In genomic region chr3:65560901-65561300, GRCh38 we compare ENCODE assay signal across 24 cellular contexts.
"Had no signal": no experiment of that assay in that cellular context is flagged by ENCODE, and none has a peak within 500 bp of the region (broad histone marks: within the 10 kb centered on the region; RNA-seq: fewer than 3 reads in every experiment).

No MANE protein-coding gene starts in this region.

- H3K27ac ChIP-seq: ascending aorta, body of pancreas, Peyer's patch, RWPE1 had no signal

- H3K27ac Mint-ChIP-seq: activated CD4-positive, alpha-beta T cell treated with anti-CD3 and anti-CD28 coated beads, Interleukin-2, amount 10 ng/mL, durations not matched to agents 24 days and 14 days; activated CD8-positive, alpha-beta memory T cell treated with anti-CD3 and anti-CD28 coated beads, Interleukin-2, amount 10 ng/mL, durations not matched to agents 7 days and 5 days; activated naive CD4-positive, alpha-beta T cell treated with anti-CD3 and anti-CD28 coated beads, Interleukin-2, amount 50 U/mL, for 72 hours; activated naive CD8-positive, alpha-beta T cell treated with anti-CD3 and anti-CD28 coated beads, Interleukin-2, amount 50 U/mL, for 24 hours; activated T-cell treated with anti-CD3 and anti-CD28 coated beads, Interleukin-2, amount 50 U/mL, for 24 hours; activated T-helper 1 cell treated with anti-CD3 and anti-CD28 coated beads, Interleukin-12 subunit alpha, Interleukin-12 subunit beta, Interleukin-2, Interleukin-4 antibody, amounts not matched to agents 30 ng/mL and 10 ng/mL and 1 ng/mL, durations not matched to agents 14 hours and 24 hours and 36 hours; T-helper 1 cell treated with Interleukin-12 subunit alpha and Interleukin-12 subunit beta and Interleukin-4 antibody, amounts not matched to agents 30 μg/mL and 1 μg/mL, for 36 hours had no signal

- H3K27me3 Mint-ChIP-seq: activated CD4-positive, alpha-beta T cell treated with anti-CD3 and anti-CD28 coated beads, Interleukin-2, amount 10 ng/mL, durations not matched to agents 24 days and 14 days; activated CD8-positive, alpha-beta memory T cell treated with anti-CD3 and anti-CD28 coated beads, Interleukin-2, amount 10 ng/mL, durations not matched to agents 7 days and 5 days; activated naive CD8-positive, alpha-beta T cell treated with anti-CD3 and anti-CD28 coated beads, Interleukin-2, amount 50 U/mL, for 24 hours; activated T-cell treated with anti-CD3 and anti-CD28 coated beads, Interleukin-2, amount 50 U/mL, for 24 hours had no signal

- H3K9me3 Mint-ChIP-seq: activated naive CD4-positive, alpha-beta T cell treated with anti-CD3 and anti-CD28 coated beads, Interleukin-2, amount 50 U/mL, for 72 hours; activated T-helper 1 cell treated with anti-CD3 and anti-CD28 coated beads, Interleukin-12 subunit alpha, Interleukin-12 subunit beta, Interleukin-2, Interleukin-4 antibody, amounts not matched to agents 30 ng/mL and 10 ng/mL and 1 ng/mL, durations not matched to agents 14 hours and 24 hours and 36 hours; T-helper 1 cell treated with Interleukin-12 subunit alpha and Interleukin-12 subunit beta and Interleukin-4 antibody, amounts not matched to agents 30 μg/mL and 1 μg/mL, for 36 hours had no signal

- H3K4me3 ChIP-seq: ascending aorta, body of pancreas, Peyer's patch had no signal

- H3K4me3 Mint-ChIP-seq: activated CD4-positive, alpha-beta T cell treated with anti-CD3 and anti-CD28 coated beads, Interleukin-2, amount 10 ng/mL, durations not matched to agents 24 days and 14 days; activated CD8-positive, alpha-beta memory T cell treated with anti-CD3 and anti-CD28 coated beads, Interleukin-2, amount 10 ng/mL, durations not matched to agents 7 days and 5 days; activated naive CD8-positive, alpha-beta T cell treated with anti-CD3 and anti-CD28 coated beads, Interleukin-2, amount 50 U/mL, for 24 hours; activated T-cell treated with anti-CD3 and anti-CD28 coated beads, Interleukin-2, amount 50 U/mL, for 24 hours; activated T-helper 1 cell treated with anti-CD3 and anti-CD28 coated beads, Interleukin-12 subunit alpha, Interleukin-12 subunit beta, Interleukin-2, Interleukin-4 antibody, amounts not matched to agents 30 ng/mL and 10 ng/mL and 1 ng/mL, durations not matched to agents 14 hours and 24 hours and 36 hours; T-helper 1 cell treated with Interleukin-12 subunit alpha and Interleukin-12 subunit beta and Interleukin-4 antibody, amounts not matched to agents 30 μg/mL and 1 μg/mL, for 36 hours had no signal

- ATAC-seq: activated CD8-positive, alpha-beta memory T cell treated with anti-CD3 and anti-CD28 coated beads, Interleukin-2, amount 10 ng/mL, durations not matched to agents 7 days and 5 days; activated naive CD4-positive, alpha-beta T cell treated with anti-CD3 and anti-CD28 coated beads, Interleukin-2, amount 50 U/mL, for 72 hours; activated naive CD8-positive, alpha-beta T cell treated with anti-CD3 and anti-CD28 coated beads, Interleukin-2, amount 50 U/mL, for 24 hours; body of pancreas had no signal

- H3K4me1 ChIP-seq: body of pancreas had no signal

- H3K36me3 Mint-ChIP-seq: activated CD8-positive, alpha-beta memory T cell treated with anti-CD3 and anti-CD28 coated beads, Interleukin-2, amount 10 ng/mL, durations not matched to agents 7 days and 5 days; activated naive CD4-positive, alpha-beta T cell treated with anti-CD3 and anti-CD28 coated beads, Interleukin-2, amount 50 U/mL, for 72 hours had no signal

- H3K36me3 ChIP-seq: ascending aorta, Peyer's patch had no signal

- DNase-seq: activated CD4-positive, alpha-beta T cell treated with anti-CD3 and anti-CD28 coated beads for 1 hour; activated CD4-positive, alpha-beta T cell treated with anti-CD3 and anti-CD28 coated beads, Interleukin-2, amount 10 ng/mL, durations not matched to agents 24 days and 14 days; activated CD4-positive, alpha-beta T cell treated with anti-CD3 and anti-CD28 coated beads, Interleukin-2, amount 50 U/mL, for 48 hours; activated CD8-positive, alpha-beta memory T cell treated with anti-CD3 and anti-CD28 coated beads, Interleukin-2, amount 10 ng/mL, durations not matched to agents 7 days and 5 days; activated effector memory CD4-positive, alpha-beta T cell treated with anti-CD3 and anti-CD28 coated beads, Interleukin-2, amount 50 U/mL, for 16 hours; activated naive CD4-positive, alpha-beta T cell treated with Interleukin-2 at 50 U/mL for 16 hours; activated naive CD8-positive, alpha-beta T cell treated with anti-CD3 and anti-CD28 coated beads, Interleukin-2, amount 50 U/mL, for 24 hours; activated T-cell treated with anti-CD3 and anti-CD28 coated beads, Interleukin-2, amount 50 U/mL, for 24 hours; amniotic stem cell; body of pancreas; central memory CD4-positive, alpha-beta T cell; Kasumi-1; NCI-H1105 treated with DMSO at 0.1 percent for 48 hours; NCI-H1436 treated with DMSO at 0.1 percent for 48 hours; NCI-H187; NCI-H2081; NCI-H524; Peyer's patch; Right ventricle myocardium superior had no signal

- H3K4me1 Mint-ChIP-seq: activated CD4-positive, alpha-beta T cell treated with anti-CD3 and anti-CD28 coated beads, Interleukin-2, amount 10 ng/mL, durations not matched to agents 24 days and 14 days; activated CD8-positive, alpha-beta memory T cell treated with anti-CD3 and anti-CD28 coated beads, Interleukin-2, amount 10 ng/mL, durations not matched to agents 7 days and 5 days; activated naive CD8-positive, alpha-beta T cell treated with anti-CD3 and anti-CD28 coated beads, Interleukin-2, amount 50 U/mL, for 24 hours had no signal

- H3K27me3 ChIP-seq: ascending aorta, body of pancreas, Peyer's patch had no signal

- H3K9me3 ChIP-seq: ascending aorta, body of pancreas, Peyer's patch had no signal
